8 cellular contexts compared by ENCODE assay signal in genomic region chr15:55993111-55993803, GRCh38. TPM values are rescaled to one million over a fixed set of nuclear protein-coding genes. Genes with fewer than 3 reads are reported as not detected.
DNase-seq lines count a peak whose midpoint lies in the region; ATAC-seq and TF ChIP-seq lines count a peak whose summit lies in the region.

Gene NEDD4, minus strand, starts transcription at chr15:55993612. Its CDS starts 57 bp downstream, at chr15:55993555.

- peaks cover 30% of the 10 kb centered on the region for H3K4me1 Mint-ChIP-seq in stimulated activated naive CD8-positive, alpha-beta T cell treated with anti-CD3 and anti-CD28 coated beads, Interleukin-15, amount 100 ng/mL, for 72 hours

- H3K4me3 ChIP-seq in KMS-11 (IDR thresholded peaks at IDR 0.05; ENCODE audit: insufficient read depth, low read depth, low read length) (no peak within 1 kb of the TSS), neural cell (ENCODE audit: low read length) (peak within 1 kb of the TSS; percentile 84)

- peak within 1 kb of the TSS; percentile 96 for H2AFZ ChIP-seq in KMS-11 (ENCODE audit: low read depth)
- H2AFZ ChIP-seq in neural cell (ENCODE audit: low read depth, low read length): peak within 1 kb of the TSS; percentile 43

- peak within 1 kb of the TSS; percentile 87 to 95 for H3K27ac Mint-ChIP-seq in stimulated activated naive CD8-positive, alpha-beta T cell treated with anti-CD3 and anti-CD28 coated beads, Interleukin-15, amount 100 ng/mL, for 72 hours

- H3K4me2 ChIP-seq in KMS-11 (peak within 1 kb of the TSS; percentile 74), neural cell (ENCODE audit: low read length) (peak within 1 kb of the TSS; percentile 29)

- H3K9me3 ChIP-seq in neural cell (ENCODE audit: low read length): no peaks in the 10 kb centered on the region

- H3K27me3 Mint-ChIP-seq in stimulated activated naive CD8-positive, alpha-beta T cell treated with anti-CD3 and anti-CD28 coated beads, Interleukin-15, amount 100 ng/mL, for 72 hours: peaks cover 20% of the 10 kb centered on the region

- H3K9me2 ChIP-seq in neural cell (ENCODE audit: insufficient read depth, low read length): no peaks in the 10 kb centered on the region

- peak; percentile 86 for ATAC-seq in GM21737 (IDR thresholded peaks at IDR 0.05; ENCODE audit: unreplicated experiment)
- ATAC-seq in stimulated activated naive CD8-positive, alpha-beta T cell treated with anti-CD3 and anti-CD28 coated beads, Interleukin-15, amount 100 ng/mL, for 72 hours: peak; percentile 93

- DNase-seq in DMS153 treated with DMSO at 0.1 percent for 48 hours (lab: John Stamatoyannopoulos, UW; ENCODE audit: unreplicated experiment): peak; percentile 31
- peak; percentile 81 to 87 for DNase-seq in SHP77 (lab: John Stamatoyannopoulos, UW)
- DNase-seq in activated effector memory CD4-positive, alpha-beta T cell treated with anti-CD3 and anti-CD28 coated beads, Interleukin-2, amount 50 U/mL, for 16 hours: peak; percentile 89
- DNase-seq in fibroblast of the conjunctiva (ENCODE audit: low read depth): peak; percentile 76
- DNase-seq in stimulated activated naive CD8-positive, alpha-beta T cell treated with anti-CD3 and anti-CD28 coated beads, Interleukin-15, amount 100 ng/mL, for 72 hours: peak; percentile 76 to 82

- TF ChIP-seq CTCF in KMS-11 (conservative IDR thresholded peaks at IDR 0.05; ENCODE audit: low read depth, low read length) (no peak), neural cell (IDR thresholded peaks at IDR 0.05; ENCODE audit: poor library complexity, severe bottlenecking) (peak; percentile 61)

- no peaks in the 10 kb centered on the region for H3K27me3 ChIP-seq in KMS-11 (ENCODE audit: insufficient read depth, low read depth)
- H3K27me3 ChIP-seq in neural cell (ENCODE audit: insufficient read depth, low read depth, low read length): no peaks in the 10 kb centered on the region

- H3K27ac ChIP-seq in KMS-11: no peak within 1 kb of the TSS
- no peak within 1 kb of the TSS for H3K27ac ChIP-seq in neural cell (ENCODE audit: low read length)

- H3F3A ChIP-seq in neural cell (ENCODE audit: insufficient read depth, low read length, poor library complexity, severe bottlenecking): no peaks in the 10 kb centered on the region

- H3K9ac ChIP-seq in KMS-11: peak within 1 kb of the TSS; percentile 65; the same call in 1 of the 2 replicates
- peak within 1 kb of the TSS; percentile 61 for H3K9ac ChIP-seq in neural cell (ENCODE audit: low read length)

- H4K20me1 ChIP-seq in KMS-11 (ENCODE audit: insufficient read depth): no peaks in the 10 kb centered on the region
- no peaks in the 10 kb centered on the region for H4K20me1 ChIP-seq in neural cell (ENCODE audit: insufficient read depth)

- no peaks in the 10 kb centered on the region for H3K79me2 ChIP-seq in KMS-11 (ENCODE audit: insufficient read depth, low read depth)
- no peaks in the 10 kb centered on the region for H3K79me2 ChIP-seq in neural cell (replicated peaks; ENCODE audit: insufficient read depth, low read length)

- peak within 1 kb of the TSS; percentile 93 to 97 for H3K4me3 Mint-ChIP-seq in stimulated activated naive CD8-positive, alpha-beta T cell treated with anti-CD3 and anti-CD28 coated beads, Interleukin-15, amount 100 ng/mL, for 72 hours

- TF ChIP-seq RAD21 in neural cell (conservative IDR thresholded peaks at IDR 0.05): peak; percentile 21

- no peak for TF ChIP-seq EP300 in neural cell (conservative IDR thresholded peaks at IDR 0.05; ENCODE audit: poor library complexity, severe bottlenecking)

- peaks cover 10% of the 10 kb centered on the region for H3K4me1 ChIP-seq in KMS-11 (ENCODE audit: low read depth, poor library complexity, severe bottlenecking)

- H3K9me3 Mint-ChIP-seq in stimulated activated naive CD8-positive, alpha-beta T cell treated with anti-CD3 and anti-CD28 coated beads, Interleukin-15, amount 100 ng/mL, for 72 hours: no peaks in the 10 kb centered on the region

- H3K36me3 ChIP-seq in KMS-11 (ENCODE audit: insufficient read depth) (no peaks in the 10 kb centered on the region), neural cell (ENCODE audit: insufficient read depth, low read length) (no peaks in the 10 kb centered on the region)

TF ChIP-seq in neural cell, 6 proteins besides CTCF, POLR2A, EP300 and RAD21:
- TF ChIP-seq TAF1 (IDR thresholded peaks at IDR 0.05; ENCODE audit: low read depth): no peak
- no peak for TF ChIP-seq EZH2 (IDR thresholded peaks at IDR 0.05; ENCODE audit: borderline replicate concordance, insufficient read depth, low read length, poor library complexity, severe bottlenecking)
- no peak for TF ChIP-seq REST (IDR thresholded peaks at IDR 0.05; ENCODE audit: borderline replicate concordance)
- TF ChIP-seq SMC3 (conservative IDR thresholded peaks at IDR 0.05; ENCODE audit: poor library complexity): no peak
- TF ChIP-seq POLR2AphosphoS5 (IDR thresholded peaks at IDR 0.05): no peak
- TF ChIP-seq MXI1 (conservative IDR thresholded peaks at IDR 0.05; ENCODE audit: poor library complexity, severe bottlenecking): no peak
TF ChIP-seq in neural cell: peak in this region for 0.

RNA-seq across cellular contexts. Expression of gene NEDD4, which starts in this region (rescaled TPM):
- polyA plus RNA-seq in neural cell: 1.6 and 1.8 TPM in 2 replicates
- 1.2 and 2.3 TPM in 2 replicates for polyA minus RNA-seq in neural cell

Comparison
In these comparisons a context has a peak if more than half of its experiments do, and no peak if none do; other contexts are left out.
1. DNase-seq: peak in every context shown above with its lines; median percentile 89 in activated effector memory CD4-positive, alpha-beta T cell treated with anti-CD3 and anti-CD28 coated beads, Interleukin-2, amount 50 U/mL, for 16 hours; 84 in SHP77; 79 in stimulated activated naive CD8-positive, alpha-beta T cell treated with anti-CD3 and anti-CD28 coated beads, Interleukin-15, amount 100 ng/mL, for 72 hours; 76 in fibroblast of the conjunctiva; 31 in DMS153 treated with DMSO at 0.1 percent for 48 hours.